Comparison of ENCODE assay signal across 22 cellular contexts in genomic region chr4:85165808-85166207, GRCh38.
"Had no signal": no experiment of that assay in that cellular context is flagged by ENCODE, and none has a peak within 500 bp of the region (broad histone marks: within the 10 kb centered on the region; RNA-seq: fewer than 3 reads in every experiment).

No MANE protein-coding gene starts in this region.

- H3K27ac ChIP-seq: body of pancreas, esophagus muscularis mucosa, gastroesophageal sphincter, upper lobe of right lung had no signal

- DNase-seq: activated CD4-positive, alpha-beta T cell treated with anti-CD3 and anti-CD28 coated beads for 1 hour; activated CD4-positive, alpha-beta T cell treated with anti-CD3 and anti-CD28 coated beads, Interleukin-2, amount 50 U/mL, for 1 hour; activated CD8-positive, alpha-beta T cell treated with anti-CD3 and anti-CD28 coated beads, Interleukin-2, amount 10 ng/mL, durations not matched to agents 7 days and 5 days; activated gamma-delta T cell treated with Interleukin-2 at 50 U/mL for 16 hours; anterior cingulate cortex; body of pancreas; dermis blood vessel endothelial cell; effector memory CD4-positive, alpha-beta T cell; head of caudate nucleus; left cardiac atrium; naive B cell; occipital lobe; retina; stimulated activated CD4-positive, alpha-beta T cell treated with anti-CD3 and anti-CD28 coated beads, Interleukin-12 subunit alpha, Interleukin-12 subunit beta, amount 100 ng/mL, for 4 hours; stimulated activated CD4-positive, alpha-beta T cell treated with anti-CD3 and anti-CD28 coated beads, Interleukin-4, amount 100 ng/mL, for 4 hours; stimulated activated naive CD8-positive, alpha-beta T cell treated with anti-CD3 and anti-CD28 coated beads, Interleukin-15, Interleukin-2, amounts not matched to agents 100 U/mL and 50 U/mL, for 24 hours; T-helper 1 cell; upper lobe of right lung had no signal

- H3K9me3 ChIP-seq: body of pancreas, esophagus muscularis mucosa, upper lobe of right lung had no signal

- H3K27me3 ChIP-seq: body of pancreas, esophagus muscularis mucosa, gastroesophageal sphincter, upper lobe of right lung had no signal

- H3K36me3 Mint-ChIP-seq: activated naive CD4-positive, alpha-beta T cell treated with anti-CD3 and anti-CD28 coated beads, Interleukin-2, amount 50 U/mL, for 24 hours had no signal

- H3K4me3 ChIP-seq: body of pancreas, esophagus muscularis mucosa, gastroesophageal sphincter, upper lobe of right lung had no signal

- H3K36me3 ChIP-seq: esophagus muscularis mucosa, gastroesophageal sphincter, upper lobe of right lung had no signal

- H3K4me1 Mint-ChIP-seq: activated naive CD4-positive, alpha-beta T cell treated with anti-CD3 and anti-CD28 coated beads, Interleukin-2, amount 50 U/mL, for 24 hours had no signal

- H3K27me3 Mint-ChIP-seq: activated naive CD4-positive, alpha-beta T cell treated with anti-CD3 and anti-CD28 coated beads, Interleukin-2, amount 50 U/mL, for 24 hours had no signal

- H3K4me3 Mint-ChIP-seq: activated CD8-positive, alpha-beta T cell treated with anti-CD3 and anti-CD28 coated beads, Interleukin-2, amount 10 ng/mL, durations not matched to agents 7 days and 5 days; activated naive CD4-positive, alpha-beta T cell treated with anti-CD3 and anti-CD28 coated beads, Interleukin-2, amount 50 U/mL, for 24 hours; memory B cell; naive B cell had no signal

- H3K27ac Mint-ChIP-seq: activated CD8-positive, alpha-beta T cell treated with anti-CD3 and anti-CD28 coated beads, Interleukin-2, amount 10 ng/mL, durations not matched to agents 7 days and 5 days; activated naive CD4-positive, alpha-beta T cell treated with anti-CD3 and anti-CD28 coated beads, Interleukin-2, amount 50 U/mL, for 24 hours; memory B cell; naive B cell had no signal

- H3K4me1 ChIP-seq: body of pancreas, esophagus muscularis mucosa, gastroesophageal sphincter, upper lobe of right lung had no signal
